ENCODE assay signal across 9 cellular contexts in the genomic region with DNA sequence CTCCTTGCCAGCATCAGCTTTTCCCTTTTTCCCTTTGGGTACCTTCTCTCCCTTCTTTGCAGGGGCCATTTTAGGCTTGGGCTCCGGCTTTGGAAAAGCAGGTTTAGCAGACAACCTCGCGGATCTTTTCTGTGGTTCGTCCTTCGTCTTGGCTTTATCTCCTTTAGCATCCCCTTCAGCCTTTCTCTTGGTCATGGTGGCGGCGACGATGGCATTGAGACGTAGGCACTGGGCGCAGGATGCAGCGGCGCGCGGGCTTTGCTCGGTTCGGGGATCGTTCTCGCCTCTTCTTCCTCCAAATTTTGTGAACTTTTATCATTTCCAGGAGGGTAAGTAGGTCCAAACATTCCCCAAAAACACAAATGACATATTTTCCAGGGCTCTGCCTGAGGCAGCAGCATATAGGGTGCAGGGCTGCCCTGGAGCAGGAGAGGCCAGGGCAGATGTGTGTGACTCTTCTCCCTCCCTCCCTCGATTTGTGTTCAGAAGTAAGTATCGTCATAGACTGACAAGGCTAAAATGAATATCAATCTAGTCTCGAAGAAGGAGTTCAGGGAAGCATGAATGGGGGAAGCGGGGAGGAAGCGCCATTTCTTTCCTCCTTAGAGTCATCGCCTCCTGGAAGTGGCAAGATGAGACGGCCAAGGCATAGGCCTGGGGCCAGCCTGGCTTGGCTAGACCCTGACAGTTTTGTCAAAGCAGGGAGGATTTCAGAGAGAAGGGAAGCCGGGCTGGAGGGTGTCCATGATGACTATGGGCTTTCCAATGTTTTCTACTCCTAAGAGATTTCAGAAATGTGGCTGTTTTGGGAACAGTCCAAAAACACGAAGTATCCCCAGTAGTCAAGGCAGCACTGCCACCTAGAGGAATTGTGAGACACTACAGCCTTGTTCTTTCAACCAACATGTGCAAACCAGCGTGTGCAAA. TPM values are rescaled to one million over a fixed set of nuclear protein-coding genes. Genes with fewer than 3 reads are reported as not detected.
DNase-seq lines count a peak whose midpoint lies in the region; ATAC-seq and TF ChIP-seq lines count a peak whose summit lies in the region.
"Had no signal": no experiment of that assay in that cellular context is flagged by ENCODE, and none has a peak within 500 bp of the region (broad histone marks: within the 10 kb centered on the region; RNA-seq: fewer than 3 reads in every experiment).

No MANE protein-coding gene starts in this region.

- peaks cover 5 to 24% (median 14%) of the 10 kb centered on the region in 3 donors for H3K27me3 Mint-ChIP-seq in naive B cell

- ATAC-seq in esophagus mucosa (peak; percentile 92), naive B cell (ENCODE audit: low read depth in 2 of 2) (peak; percentile 28 to 63), HG02884 (IDR thresholded peaks at IDR 0.05; ENCODE audit: unreplicated experiment) (no peak)

- peaks cover 0 to 19% of the 10 kb centered on the region in 2 donors for H3K36me3 Mint-ChIP-seq in naive B cell

- DNase-seq in DMS114 treated with DMSO at 0.1 percent for 48 hours (lab: John Stamatoyannopoulos, UW; ENCODE audit: unreplicated experiment) (peak; percentile 83), KG1 (lab: John Stamatoyannopoulos, UW) (peak; percentile 26), OCI-M1 (lab: John Stamatoyannopoulos, UW) (peak; percentile 87), activated T-cell treated with anti-CD3 and anti-CD28 coated beads for 48 hours (ENCODE audit: low read depth) (peak; percentile 19), naive B cell (peak; percentile 62), stomach (peak; percentile 69)

- peaks cover 0 to 5% (median 4%) of the 10 kb centered on the region in 3 donors for H3K4me1 Mint-ChIP-seq in naive B cell

- no peaks in the 10 kb centered on the region for H3K27me3 ChIP-seq in stomach

- peaks cover 0 to 25% (median 18%) of the 10 kb centered on the region in 7 donors for H3K9me3 Mint-ChIP-seq in naive B cell

- no peak overlapping the region for H3K4me3 ChIP-seq in stomach

- 71 to 78% (median 76%) methylated on average over 28 of the region's 28 CpGs for WGBS in stomach, 5 donors

- H3K9me3 ChIP-seq in stomach, result no peaks in the 10 kb centered on the region

- H3K27ac Mint-ChIP-seq in naive B cell, result peak overlapping the region in 2 of 6 donors; percentile 46 to 82

- no peaks in the 10 kb centered on the region for H3K36me3 ChIP-seq in stomach

- peak overlapping the region in 2 of 8 donors; percentile 1 to 53 for H3K4me3 Mint-ChIP-seq in naive B cell

- peak overlapping the region in 1 of 5 donors; percentile 57 for H3K27ac ChIP-seq in stomach

- no peak for TF ChIP-seq POLR2A in stomach (IDR thresholded peaks at IDR 0.05)

- TF ChIP-seq CTCF in stomach (IDR thresholded peaks at IDR 0.05), result peak in 5 of 7 experiments; percentile 80 to 93 (median 91)

- intact Hi-C loops in stomach (cut with DNase I; ENCODE audit: low total_unique reads), result loop anchor here (10.0 kb wide), 1 partner anchor 301 kb away; no protein-coding TSS in a partner anchor

- no peak for TF ChIP-seq EP300 in stomach (IDR thresholded peaks at IDR 0.05)

- peaks cover 0 to 9% (median 5%) of the 10 kb centered on the region in 4 donors for H3K4me1 ChIP-seq in stomach

RNA-seq across cellular contexts. Expression of a gene that starts 13.2 kb away (rescaled TPM):
- total RNA-seq in esophagus mucosa, result not detected
- polyA plus RNA-seq in naive B cell (ENCODE audit: low read depth in 6 of 6), result under 1 TPM in 1 of 6 donors, not detected in 5; 0.45 TPM
- total RNA-seq in stomach, result not detected
- not detected for polyA plus RNA-seq in stomach
- total RNA-seq: activated CD8-positive, alpha-beta memory T cell treated with anti-CD3 and anti-CD28 coated beads for 36 hours had no signal

RNA-seq across cellular contexts. Expression of a gene that starts 43.6 kb away (rescaled TPM):
- total RNA-seq in esophagus mucosa, result 53.5 TPM
- 10 to 100 TPM in 4 of 6 donors, 1 to 10 TPM in 1, not detected in 1; 7.3 to 16.2 (median 14.1) TPM for polyA plus RNA-seq in naive B cell (ENCODE audit: low read depth in 6 of 6)
- total RNA-seq in stomach, result 10 to 100 TPM; 12.3 to 70.9 (median 32.6) TPM
- polyA plus RNA-seq in stomach, result 10 to 100 TPM in 2 of 3 donors, 1 to 10 TPM in 1; 7.5 to 16.3 (median 15.2) TPM

Comparison
In these comparisons a context has a peak if more than half of its experiments do, and no peak if none do; other contexts are left out.
1. DNase-seq: peak in every context shown above with its lines; median percentile 87 in OCI-M1; 83 in DMS114 treated with DMSO at 0.1 percent for 48 hours; 69 in stomach; 62 in naive B cell; 26 in KG1; 19 in activated T-cell treated with anti-CD3 and anti-CD28 coated beads for 48 hours.